1 cellular context compared by ENCODE assay signal in the genomic region with DNA sequence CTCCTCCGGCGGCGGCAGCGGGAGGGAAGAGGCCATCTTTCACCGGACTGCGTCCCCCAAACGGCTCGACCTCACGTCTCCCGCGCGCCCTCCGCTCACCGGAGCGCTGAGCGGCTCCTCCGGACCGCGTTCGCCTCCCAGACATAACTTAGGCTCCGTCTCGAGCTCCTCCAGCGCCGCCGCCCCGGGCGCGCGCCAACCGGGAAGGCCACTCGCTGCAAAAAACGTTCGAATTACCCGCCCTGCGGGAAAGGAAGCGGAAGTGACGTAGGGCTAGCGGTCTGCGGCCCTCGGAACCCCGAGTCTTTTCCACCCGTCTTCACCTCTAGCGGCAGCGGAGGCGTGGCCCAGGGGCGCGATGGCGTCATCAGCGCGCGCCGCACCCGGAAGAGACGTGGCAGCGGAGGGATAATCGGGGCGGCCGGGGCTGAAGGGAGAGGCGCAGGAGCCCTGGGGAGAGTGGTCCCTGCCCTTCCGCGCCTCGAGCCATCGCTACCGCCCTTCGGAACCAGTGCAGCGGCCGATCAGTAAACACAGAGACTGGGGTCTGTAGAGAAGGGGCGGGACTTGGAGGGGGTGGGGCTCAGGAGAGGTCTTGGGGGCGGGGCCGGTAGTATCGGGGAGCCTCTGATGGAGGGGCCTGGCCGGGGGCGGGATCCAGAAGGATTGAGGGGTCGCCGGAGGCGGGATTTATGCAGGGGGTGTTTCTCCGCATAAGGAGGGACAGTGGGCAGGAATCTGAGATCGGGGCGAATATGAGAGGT.
TF ChIP-seq lines count a peak whose summit lies in the region.

A gene with protein sequence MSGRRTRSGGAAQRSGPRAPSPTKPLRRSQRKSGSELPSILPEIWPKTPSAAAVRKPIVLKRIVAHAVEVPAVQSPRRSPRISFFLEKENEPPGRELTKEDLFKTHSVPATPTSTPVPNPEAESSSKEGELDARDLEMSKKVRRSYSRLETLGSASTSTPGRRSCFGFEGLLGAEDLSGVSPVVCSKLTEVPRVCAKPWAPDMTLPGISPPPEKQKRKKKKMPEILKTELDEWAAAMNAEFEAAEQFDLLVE (minus strand): TSS at position 207 of the 764 bp plus-strand sequence. CDS start 62 bp downstream, at position 145.
A gene (plus strand): TSS at position 389 of the 764 bp plus-strand sequence. CDS start 477 bp downstream, outside the sequence.

TF ChIP-seq in K562, 482 proteins besides CTCF, POLR2A, EP300 and RAD21 (continued from another document and continues in another):
- TF ChIP-seq, protein P1, sequence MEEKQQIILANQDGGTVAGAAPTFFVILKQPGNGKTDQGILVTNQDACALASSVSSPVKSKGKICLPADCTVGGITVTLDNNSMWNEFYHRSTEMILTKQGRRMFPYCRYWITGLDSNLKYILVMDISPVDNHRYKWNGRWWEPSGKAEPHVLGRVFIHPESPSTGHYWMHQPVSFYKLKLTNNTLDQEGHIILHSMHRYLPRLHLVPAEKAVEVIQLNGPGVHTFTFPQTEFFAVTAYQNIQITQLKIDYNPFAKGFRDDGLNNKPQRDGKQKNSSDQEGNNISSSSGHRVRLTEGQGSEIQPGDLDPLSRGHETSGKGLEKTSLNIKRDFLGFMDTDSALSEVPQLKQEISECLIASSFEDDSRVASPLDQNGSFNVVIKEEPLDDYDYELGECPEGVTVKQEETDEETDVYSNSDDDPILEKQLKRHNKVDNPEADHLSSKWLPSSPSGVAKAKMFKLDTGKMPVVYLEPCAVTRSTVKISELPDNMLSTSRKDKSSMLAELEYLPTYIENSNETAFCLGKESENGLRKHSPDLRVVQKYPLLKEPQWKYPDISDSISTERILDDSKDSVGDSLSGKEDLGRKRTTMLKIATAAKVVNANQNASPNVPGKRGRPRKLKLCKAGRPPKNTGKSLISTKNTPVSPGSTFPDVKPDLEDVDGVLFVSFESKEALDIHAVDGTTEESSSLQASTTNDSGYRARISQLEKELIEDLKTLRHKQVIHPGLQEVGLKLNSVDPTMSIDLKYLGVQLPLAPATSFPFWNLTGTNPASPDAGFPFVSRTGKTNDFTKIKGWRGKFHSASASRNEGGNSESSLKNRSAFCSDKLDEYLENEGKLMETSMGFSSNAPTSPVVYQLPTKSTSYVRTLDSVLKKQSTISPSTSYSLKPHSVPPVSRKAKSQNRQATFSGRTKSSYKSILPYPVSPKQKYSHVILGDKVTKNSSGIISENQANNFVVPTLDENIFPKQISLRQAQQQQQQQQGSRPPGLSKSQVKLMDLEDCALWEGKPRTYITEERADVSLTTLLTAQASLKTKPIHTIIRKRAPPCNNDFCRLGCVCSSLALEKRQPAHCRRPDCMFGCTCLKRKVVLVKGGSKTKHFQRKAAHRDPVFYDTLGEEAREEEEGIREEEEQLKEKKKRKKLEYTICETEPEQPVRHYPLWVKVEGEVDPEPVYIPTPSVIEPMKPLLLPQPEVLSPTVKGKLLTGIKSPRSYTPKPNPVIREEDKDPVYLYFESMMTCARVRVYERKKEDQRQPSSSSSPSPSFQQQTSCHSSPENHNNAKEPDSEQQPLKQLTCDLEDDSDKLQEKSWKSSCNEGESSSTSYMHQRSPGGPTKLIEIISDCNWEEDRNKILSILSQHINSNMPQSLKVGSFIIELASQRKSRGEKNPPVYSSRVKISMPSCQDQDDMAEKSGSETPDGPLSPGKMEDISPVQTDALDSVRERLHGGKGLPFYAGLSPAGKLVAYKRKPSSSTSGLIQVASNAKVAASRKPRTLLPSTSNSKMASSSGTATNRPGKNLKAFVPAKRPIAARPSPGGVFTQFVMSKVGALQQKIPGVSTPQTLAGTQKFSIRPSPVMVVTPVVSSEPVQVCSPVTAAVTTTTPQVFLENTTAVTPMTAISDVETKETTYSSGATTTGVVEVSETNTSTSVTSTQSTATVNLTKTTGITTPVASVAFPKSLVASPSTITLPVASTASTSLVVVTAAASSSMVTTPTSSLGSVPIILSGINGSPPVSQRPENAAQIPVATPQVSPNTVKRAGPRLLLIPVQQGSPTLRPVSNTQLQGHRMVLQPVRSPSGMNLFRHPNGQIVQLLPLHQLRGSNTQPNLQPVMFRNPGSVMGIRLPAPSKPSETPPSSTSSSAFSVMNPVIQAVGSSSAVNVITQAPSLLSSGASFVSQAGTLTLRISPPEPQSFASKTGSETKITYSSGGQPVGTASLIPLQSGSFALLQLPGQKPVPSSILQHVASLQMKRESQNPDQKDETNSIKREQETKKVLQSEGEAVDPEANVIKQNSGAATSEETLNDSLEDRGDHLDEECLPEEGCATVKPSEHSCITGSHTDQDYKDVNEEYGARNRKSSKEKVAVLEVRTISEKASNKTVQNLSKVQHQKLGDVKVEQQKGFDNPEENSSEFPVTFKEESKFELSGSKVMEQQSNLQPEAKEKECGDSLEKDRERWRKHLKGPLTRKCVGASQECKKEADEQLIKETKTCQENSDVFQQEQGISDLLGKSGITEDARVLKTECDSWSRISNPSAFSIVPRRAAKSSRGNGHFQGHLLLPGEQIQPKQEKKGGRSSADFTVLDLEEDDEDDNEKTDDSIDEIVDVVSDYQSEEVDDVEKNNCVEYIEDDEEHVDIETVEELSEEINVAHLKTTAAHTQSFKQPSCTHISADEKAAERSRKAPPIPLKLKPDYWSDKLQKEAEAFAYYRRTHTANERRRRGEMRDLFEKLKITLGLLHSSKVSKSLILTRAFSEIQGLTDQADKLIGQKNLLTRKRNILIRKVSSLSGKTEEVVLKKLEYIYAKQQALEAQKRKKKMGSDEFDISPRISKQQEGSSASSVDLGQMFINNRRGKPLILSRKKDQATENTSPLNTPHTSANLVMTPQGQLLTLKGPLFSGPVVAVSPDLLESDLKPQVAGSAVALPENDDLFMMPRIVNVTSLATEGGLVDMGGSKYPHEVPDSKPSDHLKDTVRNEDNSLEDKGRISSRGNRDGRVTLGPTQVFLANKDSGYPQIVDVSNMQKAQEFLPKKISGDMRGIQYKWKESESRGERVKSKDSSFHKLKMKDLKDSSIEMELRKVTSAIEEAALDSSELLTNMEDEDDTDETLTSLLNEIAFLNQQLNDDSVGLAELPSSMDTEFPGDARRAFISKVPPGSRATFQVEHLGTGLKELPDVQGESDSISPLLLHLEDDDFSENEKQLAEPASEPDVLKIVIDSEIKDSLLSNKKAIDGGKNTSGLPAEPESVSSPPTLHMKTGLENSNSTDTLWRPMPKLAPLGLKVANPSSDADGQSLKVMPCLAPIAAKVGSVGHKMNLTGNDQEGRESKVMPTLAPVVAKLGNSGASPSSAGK (IDR thresholded peaks at IDR 0.05), result no peak; the same call in 1 of the 2 replicates
- TF ChIP-seq CBX5 (IDR thresholded peaks at IDR 0.05; ENCODE audit: borderline replicate concordance, low read depth) (no peak), MAZ (CRISPR knock-in tag; conservative IDR thresholded peaks at IDR 0.05 in 1 of 2, IDR thresholded peaks at IDR 0.05 in 1 of 2) (peak; percentile 72 to 89), SIN3A (IDR thresholded peaks at IDR 0.05; ENCODE audit: borderline replicate concordance in 2 of 2, control insufficient read depth in 1 of 2, low read depth in 2 of 2, low read length in 2 of 2) (peak; percentile 78 to 99; a peak in 3 of 4 replicates), ZNF41 (CRISPR knock-in tag; conservative IDR thresholded peaks at IDR 0.05) (no peak), TBL1XR1 (IDR thresholded peaks at IDR 0.05; ENCODE audit: low read length in 2 of 2) (peak in 1 of 2 experiments; percentile 79; a peak in 2 of 4 replicates), NFXL1 (CRISPR knock-in tag; IDR thresholded peaks at IDR 0.05) (no peak), ZNF311 (CRISPR knock-in tag; IDR thresholded peaks at IDR 0.05) (no peak), KLF6 (CRISPR knock-in tag; IDR thresholded peaks at IDR 0.05; ENCODE audit: borderline replicate concordance) (0 out of 2 replicates have a peak, but pooled peaks have one; percentile 51), MEF2D (tag; conservative IDR thresholded peaks at IDR 0.05; ENCODE audit: low read depth) (no peak), HIVEP1 (CRISPR knock-in tag; IDR thresholded peaks at IDR 0.05) (0 out of 2 replicates have a peak, but pooled peaks have one; percentile 24), SMARCC2 (IDR thresholded peaks at IDR 0.05; ENCODE audit: low read depth) (no peak), HCFC1 (IDR thresholded peaks at IDR 0.05; ENCODE audit: low read depth, low read length) (peak; percentile 87), GATA2 (CRISPR knock-in tag; IDR thresholded peaks at IDR 0.05) (no peak), NCOR1 (IDR thresholded peaks at IDR 0.05) (no peak; the same call in 1 of the 2 replicates), ZFP1 (CRISPR knock-in tag; IDR thresholded peaks at IDR 0.05) (no peak), ZNF263 (CRISPR knock-in tag; IDR thresholded peaks at IDR 0.05; ENCODE audit: borderline replicate concordance) (peak; percentile 54; the same call in 1 of the 2 replicates), PHF8 (IDR thresholded peaks at IDR 0.05; ENCODE audit: borderline replicate concordance, low read length) (peak; percentile 97), CEBPG (CRISPR knock-in tag; IDR thresholded peaks at IDR 0.05) (no peak), CEBPG (tag; conservative IDR thresholded peaks at IDR 0.05 in 1 of 2, IDR thresholded peaks at IDR 0.05 in 1 of 2) (no peak), HSF4 (CRISPR knock-in tag; IDR thresholded peaks at IDR 0.05; ENCODE audit: borderline replicate concordance) (no peak), MXI1 (IDR thresholded peaks at IDR 0.05; ENCODE audit: low read depth, low read length) (peak; percentile 74; the same call in 1 of the 2 replicates), LARP7 (IDR thresholded peaks at IDR 0.05) (no peak)
- TF ChIP-seq, protein P2, sequence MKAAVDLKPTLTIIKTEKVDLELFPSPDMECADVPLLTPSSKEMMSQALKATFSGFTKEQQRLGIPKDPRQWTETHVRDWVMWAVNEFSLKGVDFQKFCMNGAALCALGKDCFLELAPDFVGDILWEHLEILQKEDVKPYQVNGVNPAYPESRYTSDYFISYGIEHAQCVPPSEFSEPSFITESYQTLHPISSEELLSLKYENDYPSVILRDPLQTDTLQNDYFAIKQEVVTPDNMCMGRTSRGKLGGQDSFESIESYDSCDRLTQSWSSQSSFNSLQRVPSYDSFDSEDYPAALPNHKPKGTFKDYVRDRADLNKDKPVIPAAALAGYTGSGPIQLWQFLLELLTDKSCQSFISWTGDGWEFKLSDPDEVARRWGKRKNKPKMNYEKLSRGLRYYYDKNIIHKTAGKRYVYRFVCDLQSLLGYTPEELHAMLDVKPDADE (conservative IDR thresholded peaks at IDR 0.05; ENCODE audit: control insufficient read depth, low read depth, low read length), result peak; percentile 89
- TF ChIP-seq, protein P3, sequence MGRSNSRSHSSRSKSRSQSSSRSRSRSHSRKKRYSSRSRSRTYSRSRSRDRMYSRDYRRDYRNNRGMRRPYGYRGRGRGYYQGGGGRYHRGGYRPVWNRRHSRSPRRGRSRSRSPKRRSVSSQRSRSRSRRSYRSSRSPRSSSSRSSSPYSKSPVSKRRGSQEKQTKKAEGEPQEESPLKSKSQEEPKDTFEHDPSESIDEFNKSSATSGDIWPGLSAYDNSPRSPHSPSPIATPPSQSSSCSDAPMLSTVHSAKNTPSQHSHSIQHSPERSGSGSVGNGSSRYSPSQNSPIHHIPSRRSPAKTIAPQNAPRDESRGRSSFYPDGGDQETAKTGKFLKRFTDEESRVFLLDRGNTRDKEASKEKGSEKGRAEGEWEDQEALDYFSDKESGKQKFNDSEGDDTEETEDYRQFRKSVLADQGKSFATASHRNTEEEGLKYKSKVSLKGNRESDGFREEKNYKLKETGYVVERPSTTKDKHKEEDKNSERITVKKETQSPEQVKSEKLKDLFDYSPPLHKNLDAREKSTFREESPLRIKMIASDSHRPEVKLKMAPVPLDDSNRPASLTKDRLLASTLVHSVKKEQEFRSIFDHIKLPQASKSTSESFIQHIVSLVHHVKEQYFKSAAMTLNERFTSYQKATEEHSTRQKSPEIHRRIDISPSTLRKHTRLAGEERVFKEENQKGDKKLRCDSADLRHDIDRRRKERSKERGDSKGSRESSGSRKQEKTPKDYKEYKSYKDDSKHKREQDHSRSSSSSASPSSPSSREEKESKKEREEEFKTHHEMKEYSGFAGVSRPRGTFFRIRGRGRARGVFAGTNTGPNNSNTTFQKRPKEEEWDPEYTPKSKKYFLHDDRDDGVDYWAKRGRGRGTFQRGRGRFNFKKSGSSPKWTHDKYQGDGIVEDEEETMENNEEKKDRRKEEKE (IDR thresholded peaks at IDR 0.05; ENCODE audit: borderline replicate concordance in 1 of 2, control insufficient read depth in 1 of 2, low read depth in 2 of 2, low read length in 1 of 2), result no peak
- TF ChIP-seq, protein P4, sequence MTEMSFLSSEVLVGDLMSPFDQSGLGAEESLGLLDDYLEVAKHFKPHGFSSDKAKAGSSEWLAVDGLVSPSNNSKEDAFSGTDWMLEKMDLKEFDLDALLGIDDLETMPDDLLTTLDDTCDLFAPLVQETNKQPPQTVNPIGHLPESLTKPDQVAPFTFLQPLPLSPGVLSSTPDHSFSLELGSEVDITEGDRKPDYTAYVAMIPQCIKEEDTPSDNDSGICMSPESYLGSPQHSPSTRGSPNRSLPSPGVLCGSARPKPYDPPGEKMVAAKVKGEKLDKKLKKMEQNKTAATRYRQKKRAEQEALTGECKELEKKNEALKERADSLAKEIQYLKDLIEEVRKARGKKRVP (CRISPR knock-in tag; IDR thresholded peaks at IDR 0.05), result no peak
- TF ChIP-seq, protein P5, sequence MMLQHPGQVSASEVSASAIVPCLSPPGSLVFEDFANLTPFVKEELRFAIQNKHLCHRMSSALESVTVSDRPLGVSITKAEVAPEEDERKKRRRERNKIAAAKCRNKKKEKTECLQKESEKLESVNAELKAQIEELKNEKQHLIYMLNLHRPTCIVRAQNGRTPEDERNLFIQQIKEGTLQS (IDR thresholded peaks at IDR 0.05), result peak; percentile 89
- TF ChIP-seq, protein P5 (CRISPR knock-in tag; conservative IDR thresholded peaks at IDR 0.05), result peak; percentile 66; the same call in 1 of the 2 replicates
- TF ChIP-seq, protein P6, sequence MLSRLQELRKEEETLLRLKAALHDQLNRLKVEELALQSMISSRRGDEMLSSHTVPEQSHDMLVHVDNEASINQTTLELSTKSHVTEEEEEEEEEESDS (CRISPR knock-in tag; IDR thresholded peaks at IDR 0.05), result no peak
- TF ChIP-seq, protein P7, sequence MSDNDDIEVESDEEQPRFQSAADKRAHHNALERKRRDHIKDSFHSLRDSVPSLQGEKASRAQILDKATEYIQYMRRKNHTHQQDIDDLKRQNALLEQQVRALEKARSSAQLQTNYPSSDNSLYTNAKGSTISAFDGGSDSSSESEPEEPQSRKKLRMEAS (CRISPR knock-in tag; IDR thresholded peaks at IDR 0.05), result peak; percentile 80
- TF ChIP-seq, protein P8, sequence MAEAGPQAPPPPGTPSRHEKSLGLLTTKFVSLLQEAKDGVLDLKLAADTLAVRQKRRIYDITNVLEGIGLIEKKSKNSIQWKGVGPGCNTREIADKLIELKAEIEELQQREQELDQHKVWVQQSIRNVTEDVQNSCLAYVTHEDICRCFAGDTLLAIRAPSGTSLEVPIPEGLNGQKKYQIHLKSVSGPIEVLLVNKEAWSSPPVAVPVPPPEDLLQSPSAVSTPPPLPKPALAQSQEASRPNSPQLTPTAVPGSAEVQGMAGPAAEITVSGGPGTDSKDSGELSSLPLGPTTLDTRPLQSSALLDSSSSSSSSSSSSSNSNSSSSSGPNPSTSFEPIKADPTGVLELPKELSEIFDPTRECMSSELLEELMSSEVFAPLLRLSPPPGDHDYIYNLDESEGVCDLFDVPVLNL (CRISPR knock-in tag; IDR thresholded peaks at IDR 0.05; ENCODE audit: low read depth), result peak; percentile 100
